In the genomic region with DNA sequence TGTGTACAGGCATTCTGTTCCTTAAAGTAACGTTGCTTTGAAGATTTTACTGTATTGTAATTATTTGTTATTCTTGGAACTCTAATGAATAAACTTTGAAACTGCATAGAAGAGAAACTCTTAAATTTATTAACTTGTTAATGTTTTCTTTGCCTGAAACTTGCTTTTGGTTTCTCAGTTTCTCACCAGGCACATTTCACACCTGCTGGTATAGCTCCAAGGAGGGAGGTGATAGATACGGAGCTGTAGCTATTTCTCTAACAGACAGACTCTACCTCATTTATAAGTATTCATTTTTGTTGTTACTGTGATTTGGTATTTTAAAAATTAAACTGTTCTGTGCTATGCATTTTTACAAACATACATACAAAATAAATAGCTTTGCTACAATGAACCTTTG, we compare ENCODE assay signal across 17 cellular contexts. TPM values are rescaled to one million over a fixed set of nuclear protein-coding genes. Genes with fewer than 3 reads are reported as not detected.
A peak's percentile ranks its signal among the peaks of the same experiment; 100 is the strongest.
DNase-seq lines count a peak whose midpoint lies in the region; ATAC-seq, FAIRE-seq and TF ChIP-seq lines count a peak whose summit lies in the region.
"Had no signal": no experiment of that assay in that cellular context is flagged by ENCODE, and none has a peak within 500 bp of the region (broad histone marks: within the 10 kb centered on the region; RNA-seq: fewer than 3 reads in every experiment).

No MANE protein-coding gene starts in this region.

- H3K4me3 ChIP-seq in adrenal gland: no peak overlapping the region
- H3K4me3 ChIP-seq: GM23248, skin epidermis had no signal

- TF ChIP-seq POLR2A in adrenal gland (IDR thresholded peaks at IDR 0.05): no peak

- H3K27me3 ChIP-seq in adrenal gland: no peaks in the 10 kb centered on the region

- peak; percentile 3 for DNase-seq in GM19238 (ENCODE audit: insufficient read length, low spot score)
- DNase-seq in adrenal gland: no peak
- DNase-seq in activated naive CD4-positive, alpha-beta T cell treated with Interleukin-2 at 50 U/mL for 16 hours: no peak
- DNase-seq: activated CD4-positive, CD25-positive, alpha-beta regulatory T cell treated with anti-CD3 and anti-CD28 coated beads, Interleukin-2, amount 50 U/mL, for 72 hours; activated naive CD8-positive, alpha-beta T cell treated with anti-CD3 and anti-CD28 coated beads for 36 hours; endodermal cell; GM23248; midbrain; NCI-H1417 treated with DMSO at 0.1 percent for 48 hours; occipital lobe; OCI-M1; T-cell had no signal

- FAIRE-seq in islet of Langerhans (lab: Jason Lieb, UNC): peak; percentile 13

- peaks cover 0 to 4% of the 10 kb centered on the region in 2 donors for H3K36me3 ChIP-seq in adrenal gland (replicated peaks in 1 of 2)

- 57 to 88% (median 82%) methylated on average over 2 of the region's 2 CpGs for WGBS in adrenal gland, 4 donors

- no peaks in the 10 kb centered on the region for H3K9me3 ChIP-seq in adrenal gland (replicated peaks in 1 of 3)

- H3K4me1 ChIP-seq in adrenal gland (replicated peaks in 1 of 2): no peaks in the 10 kb centered on the region

- TF ChIP-seq CTCF in adrenal gland (IDR thresholded peaks at IDR 0.05): no peak

- no peak overlapping the region for H3K27ac ChIP-seq in adrenal gland
- H3K27ac ChIP-seq: GM23248, skin epidermis had no signal

- intact Hi-C loops in adrenal gland (cut with DNase I): no loop called here

- ATAC-seq in HG02588 (IDR thresholded peaks at IDR 0.05; ENCODE audit: unreplicated experiment) (peak; percentile 67), HG03354 (IDR thresholded peaks at IDR 0.05; ENCODE audit: poor library complexity, severe bottlenecking, unreplicated experiment) (peak; percentile 67), HG03039 (IDR thresholded peaks at IDR 0.05; ENCODE audit: unreplicated experiment) (no peak)
- ATAC-seq: T-cell had no signal

RNA-seq across cellular contexts. Expression of a gene that starts 32.7 kb away (rescaled TPM):
- total RNA-seq in adrenal gland: 10 to 100 TPM in 5 of 8 donors, 1 to 10 TPM in 3; 6.5 to 11.3 (median 10.1) TPM
- 10 to 100 TPM in 1 of 3 donors, 1 to 10 TPM in 2; 6.7 to 14.7 (median 7.2) TPM for polyA plus RNA-seq in adrenal gland
